11 cellular contexts compared by ENCODE assay signal in the genomic region with DNA sequence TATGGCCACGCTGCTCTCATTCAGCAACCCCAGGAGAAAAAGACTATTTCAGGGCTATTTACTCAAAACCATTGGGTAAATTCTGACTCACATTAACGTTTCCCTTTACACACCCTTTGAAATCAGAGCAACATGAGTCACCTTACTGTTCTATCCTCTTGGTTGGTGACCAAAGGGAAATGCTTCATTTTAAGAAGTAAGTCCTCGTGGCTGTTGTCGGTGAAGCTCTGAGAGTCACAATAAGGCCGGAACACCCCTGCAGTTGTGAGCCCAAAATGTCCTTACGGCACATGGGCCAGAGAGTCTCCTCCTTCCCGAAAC. TPM values are rescaled to one million over a fixed set of nuclear protein-coding genes. Genes with fewer than 3 reads are reported as not detected.
DNase-seq lines count a peak whose midpoint lies in the region; ATAC-seq, FAIRE-seq and TF ChIP-seq lines count a peak whose summit lies in the region.
"Had no signal": no experiment of that assay in that cellular context is flagged by ENCODE, and none has a peak within 500 bp of the region (broad histone marks: within the 10 kb centered on the region; RNA-seq: fewer than 3 reads in every experiment).

No MANE protein-coding gene starts in this region.

- TF ChIP-seq CTCF in A549 (IDR thresholded peaks at IDR 0.05): no peak
- TF ChIP-seq CTCF in astrocyte of the cerebellum (IDR thresholded peaks at IDR 0.05; ENCODE audit: low read depth, low read length, missing control alignments): no peak

- in situ Hi-C loops in astrocyte of the cerebellum (cut with HindIII; ENCODE audit: low sequenced_read_pairs): no loop called here

- no peak for FAIRE-seq in A549 (lab: Jason Lieb, UNC)

- no peak for TF ChIP-seq RAD21 in A549 (conservative IDR thresholded peaks at IDR 0.05 in 1 of 2, IDR thresholded peaks at IDR 0.05 in 1 of 2)

- no peaks in the 10 kb centered on the region for H3K9me3 ChIP-seq in A549

- no peak for TF ChIP-seq POLR2A in A549 (IDR thresholded peaks at IDR 0.05; ENCODE audit: low read length)

- H3K4me1 ChIP-seq in A549: peaks cover 17% of the 10 kb centered on the region

- H3K4me3 ChIP-seq in A549: no peak overlapping the region
- no peak overlapping the region for H3K4me3 ChIP-seq in astrocyte of the cerebellum (ENCODE audit: low read depth, low read length)

- DNase-seq in A549 (ENCODE audit: low read depth in 1 of 2, low spot score in 1 of 2): peak; percentile 61 to 85
- peak; percentile 86 for DNase-seq in HPDE6-E6E7 (ENCODE audit: extremely low spot score)
- DNase-seq in astrocyte of the cerebellum (ENCODE audit: low read depth): peak; percentile 70
- peak; percentile 95 for DNase-seq in iris pigment epithelial cell (ENCODE audit: low read depth)
- no peak for DNase-seq in effector CD4-positive, alpha-beta T cell
- DNase-seq in T1000 (lab: John Stamatoyannopoulos, UW): no peak
- DNase-seq: activated CD4-positive, alpha-beta T cell treated with anti-CD3 and anti-CD28 coated beads, Interleukin-2, amount 50 U/mL, for 4 hours; C1 segment of cervical spinal cord; naive B cell had no signal

- peak; percentile 97 for ATAC-seq in A549
- ATAC-seq in HG03280 (IDR thresholded peaks at IDR 0.05; ENCODE audit: unreplicated experiment): no peak
- ATAC-seq in HG02798 (IDR thresholded peaks at IDR 0.05; ENCODE audit: poor library complexity, unreplicated experiment): no peak

- peak overlapping the region; percentile 65 to 82; a peak in 5 of 6 replicates for H3K27ac ChIP-seq in A549

- peak overlapping the region; percentile 59 for H3K4me2 ChIP-seq in A549

- no peak for TF ChIP-seq EP300 in A549 (IDR thresholded peaks at IDR 0.05)

- 17% methylated on average over 6 of the region's 7 CpGs for WGBS in A549 (ENCODE audit: missing lambda C conversion rate)

- CTCF ChIA-PET in A549 (lab: Yijun Ruan, JAX): no interaction called here

- POLR2A ChIA-PET in A549 (lab: Yijun Ruan, JAX): interaction anchor here (1.5 kb wide), 1 partner anchor 18 kb away, joined by 3 read pairs; no protein-coding TSS in a partner anchor

TF ChIP-seq in A549, 52 proteins besides CTCF, POLR2A, EP300 and RAD21:
- TF ChIP-seq JUN (IDR thresholded peaks at IDR 0.05) (peak in 1 of 2 experiments; percentile 47; a peak in 2 of 5 replicates), CHD2 (IDR thresholded peaks at IDR 0.05; ENCODE audit: low read length, partially characterized antibody) (no peak), MAX (IDR thresholded peaks at IDR 0.05) (peak; percentile 78), JUNB (IDR thresholded peaks at IDR 0.05) (peak; percentile 80), HOXA7 (CRISPR knock-in tag; IDR thresholded peaks at IDR 0.05) (no peak), FOSL2 (IDR thresholded peaks at IDR 0.05) (peak; percentile 85), FOSL2 (CRISPR knock-in tag; IDR thresholded peaks at IDR 0.05) (peak; percentile 93), SMC3 (IDR thresholded peaks at IDR 0.05) (peak; percentile 12; the same call in 1 of the 3 replicates), E2F6 (IDR thresholded peaks at IDR 0.05; ENCODE audit: borderline replicate concordance, low read depth) (peak; percentile 52; the same call in 1 of the 2 replicates), CEBPB (IDR thresholded peaks at IDR 0.05) (0 out of 4 replicates have a peak, but pooled peaks have one; percentile 16 to 25)
- TF ChIP-seq, protein P1, sequence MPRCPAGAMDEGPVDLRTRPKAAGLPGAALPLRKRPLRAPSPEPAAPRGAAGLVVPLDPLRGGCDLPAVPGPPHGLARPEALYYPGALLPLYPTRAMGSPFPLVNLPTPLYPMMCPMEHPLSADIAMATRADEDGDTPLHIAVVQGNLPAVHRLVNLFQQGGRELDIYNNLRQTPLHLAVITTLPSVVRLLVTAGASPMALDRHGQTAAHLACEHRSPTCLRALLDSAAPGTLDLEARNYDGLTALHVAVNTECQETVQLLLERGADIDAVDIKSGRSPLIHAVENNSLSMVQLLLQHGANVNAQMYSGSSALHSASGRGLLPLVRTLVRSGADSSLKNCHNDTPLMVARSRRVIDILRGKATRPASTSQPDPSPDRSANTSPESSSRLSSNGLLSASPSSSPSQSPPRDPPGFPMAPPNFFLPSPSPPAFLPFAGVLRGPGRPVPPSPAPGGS (IDR thresholded peaks at IDR 0.05): no peak
TF ChIP-seq in A549: peak in this region for 7.

RNA-seq across cellular contexts. Expression of gene SPRY1, which starts 56.3 kb away (rescaled TPM):
- polyA plus RNA-seq in A549 (2011; rRNA removed): 2.1 and 2.4 TPM in 2 replicates
- 0.61 and 0.89 TPM in 2 replicates for polyA plus RNA-seq in A549 (2012; cell fraction: cytosol; rRNA removed)
- 0.98 TPM in 2 replicates for polyA plus RNA-seq in A549 (2012; cell fraction: nucleus; rRNA removed)
- polyA plus RNA-seq in A549 (2017; fragmentation: RNase III; extraction: RNeasy Plus Mini Kit Qiagen cat#74134 plus additional on column Dnase treatment): 0.21 to 0.54 TPM (median 0.31 TPM) in 3 replicates
- 2.4 and 2.8 TPM in 2 replicates for polyA minus RNA-seq in A549 (2011; rRNA and poly(A)+ RNA removed)

Comparison
In these comparisons a context has a peak if more than half of its experiments do, and no peak if none do; other contexts are left out.
1. ATAC-seq: peak in A549 (2 of 2); none in HG03280 (single experiment) and HG02798 (single experiment).
2. DNase-seq: peak in A549 (2 of 2), HPDE6-E6E7 (single experiment), astrocyte of the cerebellum (single experiment) and iris pigment epithelial cell (single experiment); none in effector CD4-positive, alpha-beta T cell (single experiment) and T1000 (single experiment).